Comparison of ENCODE assay signal across 14 cellular contexts in genomic region chr15:100168787-100169186, GRCh38.
A peak's percentile ranks its signal among the peaks of the same experiment; 100 is the strongest.
DNase-seq lines count a peak whose midpoint lies in the region; ATAC-seq and TF ChIP-seq lines count a peak whose summit lies in the region.
"Had no signal": no experiment of that assay in that cellular context is flagged by ENCODE, and none has a peak within 500 bp of the region (broad histone marks: within the 10 kb centered on the region; RNA-seq: fewer than 3 reads in every experiment).

No MANE protein-coding gene starts in this region.

- H3K27me3 ChIP-seq in RWPE2 (ENCODE audit: insufficient read depth, poor library complexity, severe bottlenecking), result no peaks in the 10 kb centered on the region
- no peaks in the 10 kb centered on the region for H3K27me3 ChIP-seq in esophagus muscularis mucosa
- H3K27me3 ChIP-seq in vagina, result no peaks in the 10 kb centered on the region

- H3K4me3 ChIP-seq in RWPE2 (ENCODE audit: severe bottlenecking) (no peak overlapping the region), esophagus muscularis mucosa (no peak overlapping the region), vagina (no peak overlapping the region)
- H3K4me3 ChIP-seq: HAP-1 had no signal

- H3K27ac ChIP-seq in RWPE2 (ENCODE audit: poor library complexity, severe bottlenecking) (no peak overlapping the region), esophagus muscularis mucosa (replicated peaks in 1 of 4) (peak overlapping the region; percentile 75 to 85 (median 82)), vagina (no peak overlapping the region)

- intact Hi-C loops in esophagus muscularis mucosa (cut with DNase I) (no loop called here), vagina (cut with DNase I) (no loop called here)

- DNase-seq in RWPE2 (ENCODE audit: low spot score) (peak; percentile 30), esophagus muscularis mucosa (ENCODE audit: extremely low spot score) (no peak), mesenteric fat pad (ENCODE audit: low spot score) (peak; percentile 59), vagina (ENCODE audit: extremely low spot score in 2 of 2) (peak; percentile 37 to 49), cerebellar cortex (ENCODE audit: low spot score) (no peak)
- no peak for DNase-seq in stimulated activated CD4-positive, alpha-beta T cell treated with anti-CD3 and anti-CD28 coated beads, Interleukin-12 subunit alpha, Interleukin-12 subunit beta, amount 100 ng/mL, for 4 hours
- DNase-seq: COR-L47, DMS153, DMS79 treated with DMSO at 0.1 percent for 48 hours, EL had no signal

- peaks cover 15% of the 10 kb centered on the region for H3K9me3 ChIP-seq in RWPE2 (ENCODE audit: severe bottlenecking)
- peaks cover 0 to 25% (median 16%) of the 10 kb centered on the region in 4 donors for H3K9me3 ChIP-seq in esophagus muscularis mucosa
- peaks cover 11% of the 10 kb centered on the region for H3K9me3 ChIP-seq in vagina
- H3K9me3 ChIP-seq: HAP-1 had no signal

- ATAC-seq in RWPE2 (ENCODE audit: low read depth) (no peak), HG03342 (IDR thresholded peaks at IDR 0.05; ENCODE audit: unreplicated experiment) (no peak)
- ATAC-seq: CD8-positive, alpha-beta T cell; HepG2 had no signal

- H3K4me1 ChIP-seq in RWPE2 (ENCODE audit: insufficient read depth, poor library complexity, severe bottlenecking) (no peaks in the 10 kb centered on the region), esophagus muscularis mucosa (peaks cover 11 to 58% (median 53%) of the 10 kb centered on the region in 4 donors), vagina (no peaks in the 10 kb centered on the region)
- H3K4me1 ChIP-seq: HAP-1 had no signal

- H3K36me3 ChIP-seq in RWPE2 (ENCODE audit: low read depth) (no peaks in the 10 kb centered on the region), esophagus muscularis mucosa (no peaks in the 10 kb centered on the region), vagina (no peaks in the 10 kb centered on the region)
- H3K36me3 ChIP-seq: HAP-1 had no signal

- TF ChIP-seq EP300 in esophagus muscularis mucosa (IDR thresholded peaks at IDR 0.05), result no peak

- no peak for TF ChIP-seq POLR2A in esophagus muscularis mucosa (IDR thresholded peaks at IDR 0.05; ENCODE audit: low read depth)
- TF ChIP-seq POLR2A in vagina (IDR thresholded peaks at IDR 0.05), result no peak

- TF ChIP-seq CTCF in RWPE2 (IDR thresholded peaks at IDR 0.05; ENCODE audit: poor library complexity, severe bottlenecking) (no peak), esophagus muscularis mucosa (IDR thresholded peaks at IDR 0.05) (no peak), vagina (IDR thresholded peaks at IDR 0.05) (no peak)

- 95% methylated on average over 11 of the region's 11 CpGs for WGBS in esophagus muscularis mucosa

Comparison
In these comparisons a context has a peak if more than half of its experiments do, and no peak if none do; other contexts are left out.
1. DNase-seq: peak in RWPE2 (single experiment), mesenteric fat pad (single experiment) and vagina (2 of 2); none in esophagus muscularis mucosa (single experiment), cerebellar cortex (single experiment) and stimulated activated CD4-positive, alpha-beta T cell treated with anti-CD3 and anti-CD28 coated beads, Interleukin-12 subunit alpha, Interleukin-12 subunit beta, amount 100 ng/mL, for 4 hours (single experiment).
2. H3K27ac ChIP-seq: peak in esophagus muscularis mucosa (4 of 4); none in RWPE2 (single experiment) and vagina (single experiment).